ENCODE assay signal across 8 cellular contexts in the genomic region with DNA sequence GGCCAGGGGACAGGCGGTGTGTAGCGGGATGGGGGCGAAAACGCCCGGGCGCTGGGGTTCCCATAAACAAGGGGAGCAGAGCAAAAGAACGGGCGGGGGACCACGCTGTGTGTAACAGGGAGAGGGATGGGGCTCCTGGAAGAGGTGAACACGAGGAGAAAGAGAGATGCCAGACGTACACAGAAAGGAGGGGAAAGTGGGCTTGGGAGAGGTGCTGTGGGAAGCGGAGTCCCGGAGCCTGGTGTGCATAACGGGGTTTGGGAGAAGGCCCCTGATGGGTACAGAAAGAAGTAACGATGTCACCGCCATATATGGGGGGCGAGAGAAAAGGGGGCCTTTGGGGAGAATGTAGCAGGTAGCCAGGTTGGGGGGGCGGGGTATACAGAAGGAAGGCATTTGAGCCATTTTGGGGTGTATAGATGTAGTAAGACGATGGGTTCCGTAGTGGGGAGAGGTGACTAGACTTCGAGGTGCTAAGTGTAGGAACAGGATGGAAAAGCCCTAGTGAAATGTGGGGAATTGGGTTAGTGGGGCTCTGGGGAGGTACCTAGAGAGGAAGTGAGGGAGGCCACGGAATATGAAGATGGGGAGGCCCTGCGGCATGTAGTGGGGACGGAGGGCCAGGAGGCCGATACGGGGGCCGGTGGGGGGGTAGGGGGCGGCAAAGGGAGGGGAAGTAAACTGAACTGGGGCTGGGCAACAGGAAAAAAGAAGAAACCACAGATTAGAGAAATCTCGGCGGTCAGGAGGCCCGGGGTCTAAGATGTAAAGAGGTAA. TPM values are rescaled to one million over a fixed set of nuclear protein-coding genes. Genes with fewer than 3 reads are reported as not detected.
A peak's percentile ranks its signal among the peaks of the same experiment; 100 is the strongest.
DNase-seq lines count a peak whose midpoint lies in the region; ATAC-seq and TF ChIP-seq lines count a peak whose summit lies in the region.

No MANE protein-coding gene starts in this region.

- peak overlapping the region; percentile 93 to 96 (median 95) for H3K4me3 ChIP-seq in esophagus squamous epithelium

- intact Hi-C loops in esophagus squamous epithelium (cut with DNase I): no loop called here

- H3K4me3 Mint-ChIP-seq in neural crest cell: peak overlapping the region; percentile 90

- peaks cover 2% of the 10 kb centered on the region for H3K9me3 Mint-ChIP-seq in neural crest cell

- WGBS in esophagus squamous epithelium, 2 donors: 1 to 2% methylated on average over 30 of the region's 31 CpGs

- ATAC-seq in HG03354 (IDR thresholded peaks at IDR 0.05; ENCODE audit: poor library complexity, severe bottlenecking, unreplicated experiment) (peak; percentile 0), HG02840 (IDR thresholded peaks at IDR 0.05; ENCODE audit: low FRiP score, unreplicated experiment) (no peak), HG03521 (IDR thresholded peaks at IDR 0.05; ENCODE audit: unreplicated experiment) (no peak)

- peaks cover 21% of the 10 kb centered on the region for H3K27me3 Mint-ChIP-seq in neural crest cell (ENCODE audit: low read depth)

- no peaks in the 10 kb centered on the region for H3K9me3 ChIP-seq in esophagus squamous epithelium

- peaks cover 19% of the 10 kb centered on the region for H3K36me3 Mint-ChIP-seq in neural crest cell (ENCODE audit: low read depth)

- H3K27ac Mint-ChIP-seq in neural crest cell (ENCODE audit: unreplicated experiment): peak overlapping the region; percentile 66

- H3K36me3 ChIP-seq in esophagus squamous epithelium: peaks cover 0 to 27% (median 5%) of the 10 kb centered on the region in 3 donors

- peaks cover 52 to 90% (median 60%) of the 10 kb centered on the region in 3 donors for H3K4me1 ChIP-seq in esophagus squamous epithelium

- H3K27ac ChIP-seq in VCaP (peak overlapping the region; percentile 98), esophagus squamous epithelium (peak overlapping the region; percentile 93 to 98 (median 96))

- DNase-seq in Caki2 (ENCODE audit: low read depth) (peak; percentile 57), esophagus squamous epithelium (lab: John Stamatoyannopoulos, UW) (no peak), neural crest cell (ENCODE audit: low read depth, low spot score) (no peak), occipital lobe (lab: John Stamatoyannopoulos, UW) (no peak)

- no peak for TF ChIP-seq CTCF in VCaP (conservative IDR thresholded peaks at IDR 0.05)
- no peak for TF ChIP-seq CTCF in esophagus squamous epithelium (IDR thresholded peaks at IDR 0.05)
- TF ChIP-seq CTCF in neural crest cell (conservative IDR thresholded peaks at IDR 0.05): no peak

- H3K4me1 Mint-ChIP-seq in neural crest cell: peaks cover 46% of the 10 kb centered on the region

- in situ Hi-C loops in Caki2 (cut with HindIII; ENCODE audit: low pct_unique_long_range_greater_than_20kb, low sequenced_read_pairs): no loop called here

- TF ChIP-seq POLR2A in esophagus squamous epithelium (IDR thresholded peaks at IDR 0.05): no peak

- H3K27me3 ChIP-seq in esophagus squamous epithelium: no peaks in the 10 kb centered on the region

RNA-seq across cellular contexts. Expression of a gene that starts 0.8 kb away (rescaled TPM):
- 2.3 and 12.1 TPM in 2 replicates for total RNA-seq in Caki2 (2014; rRNA removed; shearing (Covaris generic); ENCODE audit: low replicate concordance)
- 10 to 100 TPM in 3 of 4 donors, 1 to 10 TPM in 1; 8.8 to 19.1 (median 12.9) TPM for total RNA-seq in esophagus squamous epithelium
- total RNA-seq in neural crest cell: 39.1 and 41.8 TPM in 2 replicates
- 4.8 TPM for total RNA-seq in occipital lobe

RNA-seq across cellular contexts. Expression of a gene that starts 1.9 kb away (rescaled TPM):
- 10.8 and 23.3 TPM in 2 replicates for total RNA-seq in Caki2 (2014; rRNA removed; shearing (Covaris generic); ENCODE audit: low replicate concordance)
- total RNA-seq in esophagus squamous epithelium (10 to 100 TPM; 11.8 to 20.2 (median 14.0) TPM), neural crest cell (40.8 and 41.9 TPM in 2 replicates), occipital lobe (5.6 TPM)

RNA-seq across cellular contexts. Expression of a gene that starts 6.4 kb away (rescaled TPM):
- total RNA-seq in Caki2 (2014; rRNA removed; shearing (Covaris generic); ENCODE audit: low replicate concordance): 7.8 and 9.3 TPM in 2 replicates
- total RNA-seq in esophagus squamous epithelium (1 to 10 TPM; 2.4 to 7.2 (median 4.6) TPM), neural crest cell (18.7 and 18.9 TPM in 2 replicates), occipital lobe (7.8 TPM)

RNA-seq across cellular contexts. Expression of a gene that starts 13.3 kb away (rescaled TPM):
- total RNA-seq in Caki2 (2014; rRNA removed; shearing (Covaris generic); ENCODE audit: low replicate concordance): 129 and 183 TPM in 2 replicates
- 100 to 1,000 TPM in 2 of 4 donors, 10 to 100 TPM in 2; 85.0 to 112 (median 99.7) TPM for total RNA-seq in esophagus squamous epithelium
- total RNA-seq in neural crest cell: 342 and 365 TPM in 2 replicates
- 65.8 TPM for total RNA-seq in occipital lobe

RNA-seq across cellular contexts. Expression of a gene that starts 17.2 kb away (rescaled TPM):
- total RNA-seq in Caki2 (2014; rRNA removed; shearing (Covaris generic); ENCODE audit: low replicate concordance): 3.6 and 14.3 TPM in 2 replicates
- total RNA-seq in esophagus squamous epithelium (1 to 10 TPM; 2.9 to 6.9 (median 4.4) TPM), neural crest cell (11.0 and 12.4 TPM in 2 replicates), occipital lobe (5.1 TPM)
